Comparison of ENCODE assay signal across 8 cellular contexts in genomic region chr17:7579001-7579838, GRCh38. TPM values are rescaled to one million over a fixed set of nuclear protein-coding genes. Genes with fewer than 3 reads are reported as not detected.
A peak's percentile ranks its signal among the peaks of the same experiment; 100 is the strongest.
DNase-seq lines count a peak whose midpoint lies in the region; ATAC-seq and TF ChIP-seq lines count a peak whose summit lies in the region.

A gene with protein sequence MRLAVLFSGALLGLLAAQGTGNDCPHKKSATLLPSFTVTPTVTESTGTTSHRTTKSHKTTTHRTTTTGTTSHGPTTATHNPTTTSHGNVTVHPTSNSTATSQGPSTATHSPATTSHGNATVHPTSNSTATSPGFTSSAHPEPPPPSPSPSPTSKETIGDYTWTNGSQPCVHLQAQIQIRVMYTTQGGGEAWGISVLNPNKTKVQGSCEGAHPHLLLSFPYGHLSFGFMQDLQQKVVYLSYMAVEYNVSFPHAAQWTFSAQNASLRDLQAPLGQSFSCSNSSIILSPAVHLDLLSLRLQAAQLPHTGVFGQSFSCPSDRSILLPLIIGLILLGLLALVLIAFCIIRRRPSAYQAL (plus strand): TSS chr17:7579638. CDS start chr17:7579678, 40 bp downstream.

- TF ChIP-seq POLR2A in GM10847 (IDR thresholded peaks at IDR 0.05; ENCODE audit: extremely low read depth, insufficient read length), result peak; percentile 42
- peak; percentile 44; the same call in 1 of the 2 replicates for TF ChIP-seq POLR2A in Raji (IDR thresholded peaks at IDR 0.05; ENCODE audit: insufficient read depth, low read depth, low read length)
- peak; percentile 80 for TF ChIP-seq POLR2A in prostate gland (IDR thresholded peaks at IDR 0.05)

- no peak for TF ChIP-seq CTCF in prostate gland (IDR thresholded peaks at IDR 0.05)

- 20% methylated on average over 7 of the region's 7 CpGs for WGBS in prostate gland

- DNase-seq in activated naive CD4-positive, alpha-beta T cell treated with anti-CD3 and anti-CD28 coated beads, Interleukin-2, amount 50 U/mL, for 16 hours, result peak; percentile 73
- peak; percentile 84 for DNase-seq in Right ventricle myocardium inferior (ENCODE audit: missing footprints)
- DNase-seq in prostate gland (ENCODE audit: low spot score), result no peak

- H3K4me1 ChIP-seq in prostate gland (replicated peaks), result peaks cover 14% of the 10 kb centered on the region

- no peak within 1 kb of the TSS for H3K4me3 ChIP-seq in prostate gland

- intact Hi-C loops in Right ventricle myocardium inferior (cut with DNase I), result loop anchor here (10.0 kb wide), 1 partner anchor 276 kb away; the partner anchor contains the start of genes CYB5D1, NAA38 and TMEM88
- intact Hi-C loops in prostate gland (cut with DNase I), result no loop called here

- H3K36me3 ChIP-seq in prostate gland, result peaks cover 26 to 42% of the 10 kb centered on the region in 2 donors

- H3K27me3 ChIP-seq in prostate gland (replicated peaks; ENCODE audit: insufficient read depth), result no peaks in the 10 kb centered on the region

- H3K27ac ChIP-seq in prostate gland, result peak within 1 kb of the TSS; percentile 59 to 71

- no peaks in the 10 kb centered on the region for H3K9me3 ChIP-seq in prostate gland

- ATAC-seq in HG02981 (IDR thresholded peaks at IDR 0.05; ENCODE audit: unreplicated experiment) (peak; percentile 43), Right ventricle myocardium inferior (peak; percentile 42), HG02571 (IDR thresholded peaks at IDR 0.05; ENCODE audit: unreplicated experiment) (no peak), GM21526 (IDR thresholded peaks at IDR 0.05; ENCODE audit: low FRiP score, unreplicated experiment) (no peak)

RNA-seq across cellular contexts. Expression of the gene that starts here (rescaled TPM):
- 40.4 TPM for total RNA-seq in Right ventricle myocardium inferior
- 10 to 100 TPM; 12.3 to 17.3 TPM for total RNA-seq in prostate gland

Comparison
In these comparisons a context has a peak if more than half of its experiments do, and no peak if none do; other contexts are left out.
1. ATAC-seq: peak in HG02981 (single experiment) and Right ventricle myocardium inferior (single experiment); none in HG02571 (single experiment) and GM21526 (single experiment).
2. Peak in every context shown above with its lines, with median percentiles within 50 percentile points of each other: POLR2A ChIP-seq.